ENCODE assay signal across 2 cellular contexts in genomic region chr1:201525196-201525778, GRCh38.
TF ChIP-seq lines count a peak whose summit lies in the region.

No MANE protein-coding gene starts in this region.

TF ChIP-seq in GM12878, 131 proteins besides CTCF, POLR2A, EP300 and RAD21:
- TF ChIP-seq RELA (IDR thresholded peaks at IDR 0.05; ENCODE audit: borderline replicate concordance, partially characterized antibody), result no peak
- TF ChIP-seq PAX8 (IDR thresholded peaks at IDR 0.05), result no peak
- TF ChIP-seq SPI1 (IDR thresholded peaks at IDR 0.05; ENCODE audit: borderline replicate concordance, insufficient read depth, low read depth, low read length), result no peak
- TF ChIP-seq KLF5 (IDR thresholded peaks at IDR 0.05; ENCODE audit: partially characterized antibody), result no peak
- TF ChIP-seq PRDM15 (CRISPR knock-in tag; IDR thresholded peaks at IDR 0.05), result no peak

TF ChIP-seq in SK-N-SH treated with all-trans-retinoic acid at 6 μM for 48 hours, 23 proteins besides CTCF, POLR2A, EP300 and RAD21:
- TF ChIP-seq POU6F1 (CRISPR knock-in tag; IDR thresholded peaks at IDR 0.05; ENCODE audit: borderline replicate concordance, low read depth) (no peak), CSRNP3 (CRISPR knock-in tag; IDR thresholded peaks at IDR 0.05) (no peak), SNAI2 (CRISPR knock-in tag; IDR thresholded peaks at IDR 0.05) (no peak), TSHZ2 (CRISPR knock-in tag; IDR thresholded peaks at IDR 0.05) (no peak), GLIS3 (CRISPR knock-in tag; IDR thresholded peaks at IDR 0.05) (no peak), ZFP3 (CRISPR knock-in tag; IDR thresholded peaks at IDR 0.05) (no peak), CSDC2 (CRISPR knock-in tag; IDR thresholded peaks at IDR 0.05) (no peak), ESRRG (CRISPR knock-in tag; IDR thresholded peaks at IDR 0.05) (no peak), ARNTL (CRISPR knock-in tag; IDR thresholded peaks at IDR 0.05; ENCODE audit: borderline replicate concordance, low read depth) (no peak), ZFP30 (CRISPR knock-in tag; IDR thresholded peaks at IDR 0.05) (no peak), TCF4 (CRISPR knock-in tag; IDR thresholded peaks at IDR 0.05; ENCODE audit: borderline replicate concordance) (no peak)
